21 cellular contexts compared by ENCODE assay signal in the genomic region with DNA sequence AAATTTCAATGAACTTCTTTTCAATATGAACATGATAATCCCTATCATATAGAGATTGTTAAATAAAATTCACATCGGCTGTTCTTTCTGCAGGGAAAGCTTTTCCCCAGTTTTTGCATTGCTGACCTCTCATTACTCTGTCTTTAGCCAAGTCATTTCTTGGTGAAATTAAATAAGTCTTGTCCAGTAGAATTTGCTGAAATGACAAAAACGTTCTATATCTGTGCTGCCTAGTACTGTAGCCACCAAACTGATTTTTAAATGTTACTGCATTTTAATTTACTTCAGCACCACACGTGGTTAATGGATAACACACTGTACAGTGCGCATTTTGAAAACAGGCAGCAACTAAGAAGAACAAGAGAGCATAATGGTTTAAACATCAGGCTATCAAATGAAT.
"Had no signal": no experiment of that assay in that cellular context is flagged by ENCODE, and none has a peak within 500 bp of the region (broad histone marks: within the 10 kb centered on the region; RNA-seq: fewer than 3 reads in every experiment).

No MANE protein-coding gene starts in this region.

- DNase-seq: Kasumi-1, MM.1S, NCI-H1092 treated with DMSO at 0.1 percent for 48 hours, NCI-H1436, NCI-H187, NCI-H2029, NCI-H2081 treated with DMSO at 0.1 percent for 48 hours, NCI-H2171, NCI-H446, NCI-H510A, NCI-H524 treated with DMSO at 0.1 percent for 48 hours, NCI-H69, NCI-H774, Right ventricle myocardium superior, RPMI8226, SIG-M5 had no signal

- H3K4me3 ChIP-seq: SJSA1, SK-N-MC had no signal

- H3K27ac ChIP-seq: KMS-11, SJSA1, SK-N-MC had no signal

- H3K36me3 ChIP-seq: SJSA1 had no signal

- H3K4me1 ChIP-seq: SJSA1 had no signal

- H3K9ac ChIP-seq: KMS-11 had no signal

- FAIRE-seq: HTR-8/SVneo, RCC 7860 had no signal

- H3K4me2 ChIP-seq: KMS-11 had no signal
